In the genomic region with DNA sequence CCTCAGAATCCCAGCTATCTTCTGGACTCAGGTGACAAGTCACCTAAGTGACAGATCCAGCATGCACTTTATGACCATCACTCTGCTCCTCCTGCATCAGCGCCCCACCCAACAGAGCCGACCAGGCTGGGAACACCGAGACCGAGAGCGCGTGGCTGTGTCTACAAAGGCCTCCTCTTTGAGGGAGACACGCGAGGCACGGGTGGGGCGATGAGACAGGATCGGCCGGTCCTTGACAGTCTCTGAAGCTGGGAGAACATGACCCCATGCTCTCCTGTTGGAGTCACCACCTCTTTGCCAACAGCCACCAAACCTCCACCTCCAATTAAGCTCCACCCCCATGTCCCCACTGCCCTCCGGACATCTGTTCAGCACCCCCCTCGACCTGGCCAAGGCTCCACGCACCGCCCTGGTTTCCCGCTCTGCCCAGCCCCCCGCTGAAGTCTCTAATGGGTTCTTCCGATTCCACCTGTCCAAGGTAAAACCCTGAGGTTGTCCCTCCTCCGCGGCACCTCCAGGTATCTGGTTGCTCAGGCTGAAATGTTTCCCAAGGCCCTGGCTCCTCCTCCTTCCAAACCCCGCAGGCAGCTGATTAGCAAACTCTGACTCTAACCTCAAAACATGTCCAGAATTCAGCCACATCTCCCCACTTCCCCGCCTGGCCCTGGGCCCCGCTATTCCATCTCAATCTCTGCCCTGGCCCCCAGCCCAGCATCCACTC, we compare ENCODE assay signal across 11 cellular contexts. TPM values are rescaled to one million over a fixed set of nuclear protein-coding genes. Genes with fewer than 3 reads are reported as not detected.
A peak's percentile ranks its signal among the peaks of the same experiment; 100 is the strongest.
DNase-seq lines count a peak whose midpoint lies in the region; ATAC-seq and TF ChIP-seq lines count a peak whose summit lies in the region.
"Had no signal": no experiment of that assay in that cellular context is flagged by ENCODE, and none has a peak within 500 bp of the region (broad histone marks: within the 10 kb centered on the region; RNA-seq: fewer than 3 reads in every experiment).

No MANE protein-coding gene starts in this region.

- H3K36me3 Mint-ChIP-seq in central memory CD8-positive, alpha-beta T cell (ENCODE audit: insufficient read depth) = peaks cover 29% of the 10 kb centered on the region

- TF ChIP-seq POLR2A in erythroblast (IDR thresholded peaks at IDR 0.05; ENCODE audit: low read length) = no peak

- peak overlapping the region; percentile 67 for H3K27ac Mint-ChIP-seq in central memory CD8-positive, alpha-beta T cell (ENCODE audit: low read depth)

- no peak overlapping the region for H2BK120ac ChIP-seq in mesendoderm (ENCODE audit: low read depth, low read length)

- H3K9ac ChIP-seq in HUES48 (ENCODE audit: low read depth, low read length) (no peak overlapping the region), mesendoderm (ENCODE audit: low read length) (no peak overlapping the region)

- no peak overlapping the region for H3K4me3 Mint-ChIP-seq in central memory CD8-positive, alpha-beta T cell

- no peaks in the 10 kb centered on the region for H3K9me3 Mint-ChIP-seq in central memory CD8-positive, alpha-beta T cell

- no peaks in the 10 kb centered on the region for H3K9me3 ChIP-seq in HUES48 (ENCODE audit: control insufficient read depth, insufficient read depth, low read length)
- H3K9me3 ChIP-seq: esophagus muscularis mucosa had no signal

- no peaks in the 10 kb centered on the region for H3K79me1 ChIP-seq in mesendoderm (ENCODE audit: low read length)

- H3K4me1 ChIP-seq in HUES48 (ENCODE audit: control insufficient read depth, insufficient read depth, low read length) = peaks cover 10% of the 10 kb centered on the region; the same call in 1 of the 2 replicates
- H3K4me1 ChIP-seq in mesendoderm (ENCODE audit: control insufficient read depth, low read depth, low read length) = peaks cover 5% of the 10 kb centered on the region

- H2BK15ac ChIP-seq in mesendoderm (replicated peaks; ENCODE audit: low read depth) = no peak overlapping the region

- no peak overlapping the region for H3K23ac ChIP-seq in mesendoderm (ENCODE audit: low read length)

- H3K4ac ChIP-seq in mesendoderm (ENCODE audit: low read depth, low read length) = no peak overlapping the region

- ATAC-seq in central memory CD8-positive, alpha-beta T cell (replicated peaks; ENCODE audit: extremely low read depth, poor library complexity, severe bottlenecking) = no peak
- ATAC-seq in HG02840 (IDR thresholded peaks at IDR 0.05; ENCODE audit: low FRiP score, unreplicated experiment) (no peak), GM21576 (IDR thresholded peaks at IDR 0.05; ENCODE audit: unreplicated experiment) (no peak), Right ventricle myocardium inferior (no peak)

- H3K4me1 Mint-ChIP-seq in central memory CD8-positive, alpha-beta T cell = peaks cover 31% of the 10 kb centered on the region

- CTCF ChIA-PET in BJ (lab: Yijun Ruan, JAX) = interaction anchor here (1.0 to 1.9 kb wide), 4 partner anchors 9 to 107 kb away, joined by 3 to 6 read pairs (median 4); no protein-coding TSS in a partner anchor

- no peak for TF ChIP-seq CTCF in BJ (IDR thresholded peaks at IDR 0.05; ENCODE audit: insufficient read depth, low read depth, low read length)

- peak; percentile 51 for DNase-seq in BJ (ENCODE audit: low read depth)
- DNase-seq in central memory CD8-positive, alpha-beta T cell (ENCODE audit: low spot score in 2 of 2) = no peak
- peak; percentile 85 for DNase-seq in mesendoderm
- DNase-seq in erythroblast (lab: John Stamatoyannopoulos, UW) = no peak
- DNase-seq in Right ventricle myocardium inferior (ENCODE audit: missing footprints) = no peak
- DNase-seq: DMS79 treated with DMSO at 0.1 percent for 48 hours, NCI-H1694 treated with DMSO at 0.1 percent for 48 hours had no signal

- no peak overlapping the region for H3K18ac ChIP-seq in mesendoderm (ENCODE audit: low read length)

- POLR2A ChIA-PET in BJ (lab: Charles Lee) = no interaction called here

- H3K27ac ChIP-seq in HUES48 (ENCODE audit: low read depth, low read length) (peak overlapping the region; percentile 25), mesendoderm (ENCODE audit: low read depth, low read length) (no peak overlapping the region)

- no peak overlapping the region for H3K4me2 ChIP-seq in mesendoderm (ENCODE audit: low read length)

- H3K56ac ChIP-seq in mesendoderm (ENCODE audit: low read length) = no peak overlapping the region

- no peaks in the 10 kb centered on the region for H3K27me3 Mint-ChIP-seq in central memory CD8-positive, alpha-beta T cell

- no peak overlapping the region for H2AK5ac ChIP-seq in mesendoderm (ENCODE audit: low read length)

- WGBS in mesendoderm (ENCODE audit: extremely low coverage, insufficient coverage, low lambda C conversion rate) = no CpG with 5 or more reads among the region's 24 CpGs

- H3K79me2 ChIP-seq in mesendoderm (ENCODE audit: control insufficient read depth, insufficient read depth, low read length) = no peaks in the 10 kb centered on the region

- no peak overlapping the region for H4K5ac ChIP-seq in mesendoderm (ENCODE audit: low read length)

- H4K8ac ChIP-seq in mesendoderm (ENCODE audit: low read depth, low read length) = no peak overlapping the region

- H3K4me3 ChIP-seq in BJ (ENCODE audit: low read depth, low read length) = no peak overlapping the region
- no peak overlapping the region for H3K4me3 ChIP-seq in HUES48 (ENCODE audit: low read depth, low read length)
- H3K4me3 ChIP-seq in mesendoderm (ENCODE audit: low read length) = no peak overlapping the region
- H3K4me3 ChIP-seq: esophagus muscularis mucosa had no signal

- no peaks in the 10 kb centered on the region for H3K27me3 ChIP-seq in BJ (ENCODE audit: control insufficient read depth, insufficient read depth, low read length)
- no peaks in the 10 kb centered on the region for H3K27me3 ChIP-seq in HUES48 (ENCODE audit: control insufficient read depth, insufficient read depth, low read length)
- H3K27me3 ChIP-seq in mesendoderm (ENCODE audit: insufficient read depth, low read length, poor library complexity) = no peaks in the 10 kb centered on the region
- H3K27me3 ChIP-seq: esophagus muscularis mucosa had no signal

- H3K36me3 ChIP-seq in BJ (ENCODE audit: control insufficient read depth, insufficient read depth, low read length) (peaks cover 20% of the 10 kb centered on the region), HUES48 (ENCODE audit: control insufficient read depth, insufficient read depth, low read length) (peaks cover 25% of the 10 kb centered on the region), mesendoderm (ENCODE audit: control insufficient read depth, insufficient read depth, low read length) (peaks cover 12% of the 10 kb centered on the region)

- no peak overlapping the region for H2BK5ac ChIP-seq in mesendoderm (ENCODE audit: low read length)

- intact Hi-C loops in Right ventricle myocardium inferior (cut with DNase I) = no loop called here

RNA-seq across cellular contexts. Expression of gene HSP90AA1, which starts 31.5 kb away (rescaled TPM):
- polyA plus RNA-seq in BJ (2011; rRNA removed) = 222 and 440 TPM in 2 replicates
- polyA minus RNA-seq in BJ (2011; rRNA and poly(A)+ RNA removed) = 161 and 204 TPM in 2 replicates
- 1,232 TPM for polyA plus RNA-seq in mesendoderm (2013, experiment 1 of 2)
- polyA plus RNA-seq in mesendoderm (2013, experiment 2 of 2) = 1,230 TPM
- 484 TPM for total RNA-seq in Right ventricle myocardium inferior

Comparison
In these comparisons a context has a peak if more than half of its experiments do, and no peak if none do; other contexts are left out.
1. DNase-seq: peak in BJ (single experiment) and mesendoderm (single experiment); none in central memory CD8-positive, alpha-beta T cell (0 of 2), erythroblast (0 of 2) and Right ventricle myocardium inferior (single experiment).